Comparison of ENCODE assay signal across 20 cellular contexts in genomic region chr2:177231270-177231669, GRCh38. TPM values are rescaled to one million over a fixed set of nuclear protein-coding genes. Genes with fewer than 3 reads are reported as not detected.
A peak's percentile ranks its signal among the peaks of the same experiment; 100 is the strongest.
DNase-seq lines count a peak whose midpoint lies in the region; ATAC-seq, FAIRE-seq and TF ChIP-seq lines count a peak whose summit lies in the region.
"Had no signal": no experiment of that assay in that cellular context is flagged by ENCODE, and none has a peak within 500 bp of the region (broad histone marks: within the 10 kb centered on the region; RNA-seq: fewer than 3 reads in every experiment).

No MANE protein-coding gene starts in this region.

- H3K4me1 ChIP-seq in left ventricle myocardium inferior (peaks cover 77% of the 10 kb centered on the region), HepG2 (ENCODE audit: insufficient read depth, low read length) (peaks cover 46% of the 10 kb centered on the region), adrenal gland (replicated peaks in 1 of 2) (peaks cover 10 to 33% of the 10 kb centered on the region in 2 donors)

- WGBS in HepG2 (ENCODE audit: low lambda C conversion rate), result 90% methylated on average over 3 of the region's 3 CpGs
- 85 to 98% (median 96%) methylated on average over 3 of the region's 3 CpGs for WGBS in adrenal gland, 4 donors

- H3K9me3 ChIP-seq in left ventricle myocardium inferior (replicated peaks) (no peaks in the 10 kb centered on the region), HepG2 (ENCODE audit: low read length) (no peaks in the 10 kb centered on the region), adrenal gland (replicated peaks in 1 of 3) (no peaks in the 10 kb centered on the region)
- H3K9me3 ChIP-seq: left lung had no signal

- TF ChIP-seq EP300 in HepG2 (IDR thresholded peaks at IDR 0.05; ENCODE audit: low read depth in 2 of 2, low read length in 2 of 2) (no peak), HepG2 (CRISPR knock-in tag; IDR thresholded peaks at IDR 0.05; ENCODE audit: borderline replicate concordance) (no peak)

- peaks cover 40% of the 10 kb centered on the region for H3K4me1 Mint-ChIP-seq in activated CD4-positive, alpha-beta memory T cell treated with anti-CD3 and anti-CD28 coated beads, Interleukin-2, amount 10 ng/mL, durations not matched to agents 7 days and 5 days

- in situ Hi-C loops in HepG2 (cut with HindIII; ENCODE audit: extremely low pct_ligation_motif_present, low pct_unique_long_range_greater_than_20kb), result no loop called here

- ATAC-seq in Right ventricle myocardium inferior (no peak), HepG2 (no peak)
- ATAC-seq: activated T-cell treated with anti-CD3 and anti-CD28 coated beads, Interleukin-2, amount 50 U/mL, for 4 hours; left lung; sciatic nerve had no signal

- no peak for FAIRE-seq in HepG2 (lab: Jason Lieb, UNC)
- FAIRE-seq: D721Med had no signal

- DNase-seq in left ventricle myocardium inferior (no peak), Right ventricle myocardium inferior (ENCODE audit: missing footprints) (no peak), HepG2 (ENCODE audit: low spot score) (no peak), hypothalamus (lab: John Stamatoyannopoulos, UW) (no peak), adrenal gland (no peak), SW 1271 (lab: John Stamatoyannopoulos, UW) (no peak)
- no peak for DNase-seq in activated CD4-positive, alpha-beta memory T cell treated with anti-CD3 and anti-CD28 coated beads, Interleukin-2, amount 10 ng/mL, durations not matched to agents 7 days and 5 days
- DNase-seq: activated CD4-positive, CD25-positive, alpha-beta regulatory T cell treated with anti-CD3 and anti-CD28 coated beads, Interleukin-2, amount 50 U/mL, for 72 hours; activated T-cell treated with anti-CD3 and anti-CD28 coated beads, Interleukin-2, amount 50 U/mL, for 4 hours; aorta; effector CD4-positive, alpha-beta T cell; HCEC 1CT; left lung; NCI-H1048; NCI-H524; SIG-M5 had no signal

- no peak overlapping the region for H3K9ac ChIP-seq in HepG2 (ENCODE audit: insufficient read depth, low read depth, low read length)
- H3K9ac ChIP-seq: KMS-11 had no signal

- no TSS peak for BruUV-seq in HepG2 (replicated peaks; lab: Mats Ljungman, UMichigan)

- POLR2A ChIA-PET in activated CD4-positive, alpha-beta memory T cell treated with anti-CD3 and anti-CD28 coated beads, Interleukin-2, amount 10 ng/mL, durations not matched to agents 7 days and 5 days (lab: Charles Lee), result interaction anchor here (0.6 to 10.8 kb wide), 8 partner anchors 8 to 1281 kb away, joined by 3 to 135 read pairs (median 6); partner anchors contain the start of gene NFE2L2
- POLR2A ChIA-PET in HepG2 (lab: Yijun Ruan, JAX), result interaction anchor here (0.8 to 3.0 kb wide), 4 partner anchors 9 to 33 kb away, joined by 3 to 19 read pairs (median 3); partner anchors contain the start of gene NFE2L2

- H3K27me3 ChIP-seq in left ventricle myocardium inferior (ENCODE audit: low read depth) (no peaks in the 10 kb centered on the region), HepG2 (ENCODE audit: control insufficient read depth in 1 of 2, insufficient read depth in 2 of 2, low read length in 2 of 2) (no peaks in the 10 kb centered on the region), adrenal gland (no peaks in the 10 kb centered on the region)
- H3K27me3 ChIP-seq: left lung had no signal

- no peaks in the 10 kb centered on the region for H3K9me3 Mint-ChIP-seq in activated CD4-positive, alpha-beta memory T cell treated with anti-CD3 and anti-CD28 coated beads, Interleukin-2, amount 10 ng/mL, durations not matched to agents 7 days and 5 days
- H3K9me3 Mint-ChIP-seq: activated T-cell treated with anti-CD3 and anti-CD28 coated beads, Interleukin-2, amount 50 U/mL, for 4 hours had no signal

- peaks cover 49% of the 10 kb centered on the region for H4K20me1 ChIP-seq in HepG2 (ENCODE audit: insufficient read depth, low read length)

- H3K4me3 ChIP-seq in left ventricle myocardium inferior (no peak overlapping the region), HepG2 (replicated peaks in 1 of 3; ENCODE audit: insufficient read depth in 1 of 3, low read depth in 2 of 3, low read length in 3 of 3) (no peak overlapping the region), adrenal gland (no peak overlapping the region)
- H3K4me3 ChIP-seq: left lung had no signal

- intact Hi-C loops in left ventricle myocardium inferior (cut with micrococcal nuclease), result no loop called here
- intact Hi-C loops in Right ventricle myocardium inferior (cut with DNase I), result no loop called here
- intact Hi-C loops in HepG2 (cut with micrococcal nuclease; ENCODE audit: unreplicated experiment), result no loop called here
- intact Hi-C loops in adrenal gland (cut with DNase I), result no loop called here

- H3K4me3 Mint-ChIP-seq in activated CD4-positive, alpha-beta memory T cell treated with anti-CD3 and anti-CD28 coated beads, Interleukin-2, amount 10 ng/mL, durations not matched to agents 7 days and 5 days, result no peak overlapping the region
- H3K4me3 Mint-ChIP-seq: activated T-cell treated with anti-CD3 and anti-CD28 coated beads, Interleukin-2, amount 50 U/mL, for 4 hours had no signal

- H2AFZ ChIP-seq in HepG2 (ENCODE audit: low read length), result no peak overlapping the region

- peak overlapping the region; percentile 6 for H3K27ac Mint-ChIP-seq in activated CD4-positive, alpha-beta memory T cell treated with anti-CD3 and anti-CD28 coated beads, Interleukin-2, amount 10 ng/mL, durations not matched to agents 7 days and 5 days

- no peaks in the 10 kb centered on the region for H3K27me3 Mint-ChIP-seq in activated CD4-positive, alpha-beta memory T cell treated with anti-CD3 and anti-CD28 coated beads, Interleukin-2, amount 10 ng/mL, durations not matched to agents 7 days and 5 days

- no peak for TF ChIP-seq CTCF in left ventricle myocardium inferior (IDR thresholded peaks at IDR 0.05; ENCODE audit: borderline replicate concordance)
- TF ChIP-seq CTCF in HepG2 (CRISPR knock-in tag; IDR thresholded peaks at IDR 0.05), result no peak
- TF ChIP-seq CTCF in adrenal gland (IDR thresholded peaks at IDR 0.05), result no peak

- H3K27ac ChIP-seq in left ventricle myocardium inferior (replicated peaks) (peak overlapping the region; percentile 10), HepG2 (ENCODE audit: extremely low read length, insufficient read depth, low read length) (no peak overlapping the region), temporal lobe (ENCODE audit: low read depth, low read length) (peak overlapping the region; percentile 4), adrenal gland (no peak overlapping the region)
- H3K27ac ChIP-seq: left lung had no signal

- peaks cover 59% of the 10 kb centered on the region for H3K36me3 ChIP-seq in left ventricle myocardium inferior
- peaks cover 35 to 70% of the 10 kb centered on the region in 2 experiments for H3K36me3 ChIP-seq in HepG2 (replicated peaks in 1 of 2; ENCODE audit: control insufficient read depth in 1 of 2, insufficient read depth in 2 of 2, low read length in 2 of 2)
- H3K36me3 ChIP-seq in adrenal gland (replicated peaks in 1 of 2), result peaks cover 0 to 52% of the 10 kb centered on the region in 2 donors

- no peak overlapping the region for H3K4me2 ChIP-seq in HepG2 (ENCODE audit: low read depth, low read length)
- H3K4me2 ChIP-seq: KMS-11 had no signal

- H3K79me2 ChIP-seq in HepG2 (ENCODE audit: insufficient read depth, low read length), result peaks cover 56% of the 10 kb centered on the region

- CTCF ChIA-PET in activated CD4-positive, alpha-beta memory T cell treated with anti-CD3 and anti-CD28 coated beads, Interleukin-2, amount 10 ng/mL, durations not matched to agents 7 days and 5 days (lab: Charles Lee), result interaction anchor here (0.8 to 1.0 kb wide), 3 partner anchors 8 to 96 kb away, joined by 3 read pairs; no protein-coding TSS in a partner anchor
- CTCF ChIA-PET in HepG2 (lab: Yijun Ruan, JAX; ENCODE audit: low intra/inter-chr PET ratio, low total read pairs), result no interaction called here

- TF ChIP-seq POLR2A in HepG2 (IDR thresholded peaks at IDR 0.05; ENCODE audit: insufficient read depth in 1 of 2, low read depth in 2 of 2, low read length in 2 of 2), result peak; percentile 43 to 46; a peak in 1 of 4 replicates
- no peak for TF ChIP-seq POLR2A in adrenal gland (IDR thresholded peaks at IDR 0.05)

- no peak for TF ChIP-seq RAD21 in HepG2 (CRISPR knock-in tag; IDR thresholded peaks at IDR 0.05)

- peaks cover 68% of the 10 kb centered on the region for H3K36me3 Mint-ChIP-seq in activated CD4-positive, alpha-beta memory T cell treated with anti-CD3 and anti-CD28 coated beads, Interleukin-2, amount 10 ng/mL, durations not matched to agents 7 days and 5 days (ENCODE audit: low read depth)

RNA-seq across cellular contexts. Expression of gene HNRNPA3, which starts 18.7 kb away (rescaled TPM):
- total RNA-seq in left ventricle myocardium inferior, result 73.2 TPM
- 66.6 TPM for total RNA-seq in Right ventricle myocardium inferior
- total RNA-seq in activated CD4-positive, alpha-beta memory T cell treated with anti-CD3 and anti-CD28 coated beads, Interleukin-2, amount 10 ng/mL, durations not matched to agents 7 days and 5 days, result 100 to 1,000 TPM; 309 to 312 TPM
- total RNA-seq in HepG2 (2016; rRNA removed; fragmentation: Illumina TruSeq; extraction: Trizol), result 97.7 and 164 TPM in 2 replicates
- 14.2 and 15.3 TPM in 2 replicates for total RNA-seq in HepG2 (2016; cell fraction: cytosol; rRNA removed; fragmentation: Illumina TruSeq; extraction: Trizol; ENCODE audit: low read depth)
- total RNA-seq in HepG2 (2016; cell fraction: insoluble cytoplasmic fraction; rRNA removed; fragmentation: Illumina TruSeq; extraction: Trizol), result 105 and 171 TPM in 2 replicates
- 84.7 and 87.9 TPM in 2 replicates for total RNA-seq in HepG2 (2016; cell fraction: membrane; rRNA removed; fragmentation: Illumina TruSeq; extraction: Trizol)
- total RNA-seq in HepG2 (2016; cell fraction: nucleus; rRNA removed; fragmentation: Illumina TruSeq; extraction: Trizol), result 152 and 163 TPM in 2 replicates
- 52.3 and 73.3 TPM in 2 replicates for polyA plus RNA-seq in HepG2 (2011; rRNA removed)
- 28.9 and 35.7 TPM in 2 replicates for polyA plus RNA-seq in HepG2 (2011; cell fraction: cytosol; rRNA removed)
- polyA plus RNA-seq in HepG2 (2011; cell fraction: nucleus; rRNA removed), result 80.5 and 102 TPM in 2 replicates
- polyA plus RNA-seq in HepG2 (2012), result 166 and 486 TPM in 2 replicates
- polyA plus RNA-seq in HepG2 (2016; cell fraction: cytosol; fragmentation: Illumina TruSeq; extraction: Trizol; ENCODE audit: low read depth), result 36.5 and 45.0 TPM in 2 replicates
- 1,088 and 1,120 TPM in 2 replicates for polyA plus RNA-seq in HepG2 (2016; cell fraction: insoluble cytoplasmic fraction; fragmentation: Illumina TruSeq; extraction: Trizol; ENCODE audit: low read depth)
- polyA plus RNA-seq in HepG2 (2016; cell fraction: membrane; fragmentation: Illumina TruSeq; extraction: Trizol; ENCODE audit: low read depth), result 139 and 151 TPM in 2 replicates
- 525 and 575 TPM in 2 replicates for polyA plus RNA-seq in HepG2 (2016; cell fraction: nucleus; fragmentation: Illumina TruSeq; extraction: Trizol; ENCODE audit: insufficient read depth, low read depth)
- polyA minus RNA-seq in HepG2 (2011; rRNA and poly(A)+ RNA removed; ENCODE audit: low replicate concordance), result 11.2 and 12.3 TPM in 2 replicates
- 34.8 and 38.9 TPM in 2 replicates for polyA minus RNA-seq in HepG2 (2011; cell fraction: cytosol; rRNA and poly(A)+ RNA removed)
- polyA minus RNA-seq in HepG2 (2011; cell fraction: nucleus; rRNA and poly(A)+ RNA removed), result 205 and 222 TPM in 2 replicates
- 128 TPM for total RNA-seq in temporal lobe
- 100 to 1,000 TPM in 4 of 8 donors, 10 to 100 TPM in 4; 22.6 to 131 (median 70.2) TPM for total RNA-seq in adrenal gland
- 100 to 1,000 TPM; 175 to 223 (median 212) TPM for polyA plus RNA-seq in adrenal gland

RNA-seq across cellular contexts. Expression of gene NFE2L2, which starts 33.3 kb away (rescaled TPM):
- total RNA-seq in left ventricle myocardium inferior (50.7 TPM), Right ventricle myocardium inferior (53.4 TPM), HepG2 (2016; rRNA removed; fragmentation: Illumina TruSeq; extraction: Trizol) (84.6 and 136 TPM in 2 replicates), temporal lobe (14.0 TPM), adrenal gland (100 to 1,000 TPM in 2 of 8 donors, 10 to 100 TPM in 6; 54.4 to 119 (median 82.4) TPM)
- 10 to 100 TPM; 63.2 to 63.4 TPM for total RNA-seq in activated CD4-positive, alpha-beta memory T cell treated with anti-CD3 and anti-CD28 coated beads, Interleukin-2, amount 10 ng/mL, durations not matched to agents 7 days and 5 days
- total RNA-seq in HepG2 (2016; cell fraction: cytosol; rRNA removed; fragmentation: Illumina TruSeq; extraction: Trizol; ENCODE audit: low read depth), result 93.0 and 99.3 TPM in 2 replicates
- total RNA-seq in HepG2 (2016; cell fraction: insoluble cytoplasmic fraction; rRNA removed; fragmentation: Illumina TruSeq; extraction: Trizol), result 80.6 and 139 TPM in 2 replicates
- 85.8 and 94.3 TPM in 2 replicates for total RNA-seq in HepG2 (2016; cell fraction: membrane; rRNA removed; fragmentation: Illumina TruSeq; extraction: Trizol)
- 92.5 and 95.6 TPM in 2 replicates for total RNA-seq in HepG2 (2016; cell fraction: nucleus; rRNA removed; fragmentation: Illumina TruSeq; extraction: Trizol)
- polyA plus RNA-seq in HepG2 (2011; rRNA removed) (138 and 215 TPM in 2 replicates), adrenal gland (10 to 100 TPM; 41.1 to 87.6 (median 52.7) TPM)
- polyA plus RNA-seq in HepG2 (2011; cell fraction: cytosol; rRNA removed), result 94.2 and 119 TPM in 2 replicates
- 66.9 and 70.1 TPM in 2 replicates for polyA plus RNA-seq in HepG2 (2011; cell fraction: nucleus; rRNA removed)
- polyA plus RNA-seq in HepG2 (2012), result 104 and 115 TPM in 2 replicates
- 17.6 and 20.3 TPM in 2 replicates for polyA plus RNA-seq in HepG2 (2016; cell fraction: cytosol; fragmentation: Illumina TruSeq; extraction: Trizol; ENCODE audit: low read depth)
- polyA plus RNA-seq in HepG2 (2016; cell fraction: insoluble cytoplasmic fraction; fragmentation: Illumina TruSeq; extraction: Trizol; ENCODE audit: low read depth), result 211 and 217 TPM in 2 replicates
- polyA plus RNA-seq in HepG2 (2016; cell fraction: membrane; fragmentation: Illumina TruSeq; extraction: Trizol; ENCODE audit: low read depth), result 41.9 and 49.1 TPM in 2 replicates
- polyA plus RNA-seq in HepG2 (2016; cell fraction: nucleus; fragmentation: Illumina TruSeq; extraction: Trizol; ENCODE audit: insufficient read depth, low read depth), result 168 and 175 TPM in 2 replicates
- 157 and 264 TPM in 2 replicates for polyA minus RNA-seq in HepG2 (2011; rRNA and poly(A)+ RNA removed; ENCODE audit: low replicate concordance)
- 128 and 137 TPM in 2 replicates for polyA minus RNA-seq in HepG2 (2011; cell fraction: cytosol; rRNA and poly(A)+ RNA removed)
- polyA minus RNA-seq in HepG2 (2011; cell fraction: nucleus; rRNA and poly(A)+ RNA removed), result 140 and 141 TPM in 2 replicates

Comparison
In these comparisons a context has a peak if more than half of its experiments do, and no peak if none do; other contexts are left out.
1. H3K27ac ChIP-seq: peak in left ventricle myocardium inferior (single experiment) and temporal lobe (single experiment); none in HepG2 (single experiment) and adrenal gland (0 of 5).
2. POLR2A ChIP-seq: peak in HepG2 (2 of 2); none in adrenal gland (0 of 2).